Comparison of ENCODE assay signal across 9 cellular contexts in the genomic region with DNA sequence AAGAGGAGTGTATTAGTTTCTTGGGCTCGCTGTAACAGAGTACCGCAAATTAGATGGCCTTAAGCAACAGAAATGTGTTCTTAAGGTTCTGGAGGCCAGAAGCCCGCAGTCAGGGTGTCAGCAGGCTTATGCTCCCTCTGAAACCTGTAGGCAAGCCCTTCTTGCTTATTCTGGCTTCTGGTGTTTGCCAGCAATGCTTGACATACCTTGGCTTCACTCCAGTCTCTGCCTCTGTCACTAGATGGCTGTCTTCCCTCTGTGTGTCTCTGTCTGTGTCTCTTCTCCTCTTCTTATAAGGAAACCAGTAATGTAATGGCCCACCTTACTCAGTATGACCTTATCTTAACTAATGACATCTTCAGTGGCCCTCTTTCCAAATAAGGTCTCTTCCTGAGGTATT.
DNase-seq lines count a peak whose midpoint lies in the region; ATAC-seq and TF ChIP-seq lines count a peak whose summit lies in the region.
"Had no signal": no experiment of that assay in that cellular context is flagged by ENCODE, and none has a peak within 500 bp of the region (broad histone marks: within the 10 kb centered on the region; RNA-seq: fewer than 3 reads in every experiment).

No MANE protein-coding gene starts in this region.

- H3K4me3 ChIP-seq in body of pancreas = no peak overlapping the region

- WGBS in body of pancreas, 2 donors = 54 to 70% methylated on average over 3 of the region's 3 CpGs

- no peaks in the 10 kb centered on the region for H3K36me3 ChIP-seq in body of pancreas (replicated peaks in 1 of 2; ENCODE audit: insufficient read depth in 1 of 2, low read depth in 2 of 2)

- no peaks in the 10 kb centered on the region for H3K4me1 ChIP-seq in body of pancreas

- TF ChIP-seq CTCF in LNCAP (IDR thresholded peaks at IDR 0.05) = peak; percentile 34; the same call in 1 of the 2 replicates
- no peak for TF ChIP-seq CTCF in body of pancreas (IDR thresholded peaks at IDR 0.05)

- intact Hi-C loops in body of pancreas (cut with DNase I) = no loop called here

- H3K9me3 ChIP-seq in body of pancreas = no peaks in the 10 kb centered on the region

- H3K27ac ChIP-seq in body of pancreas = no peak overlapping the region

- no peaks in the 10 kb centered on the region for H3K27me3 ChIP-seq in body of pancreas

- DNase-seq in AG20443 (ENCODE audit: low spot score) (peak; percentile 60), body of pancreas (peak in 3 of 4 donors; percentile 19 to 34 (median 29)), left lobe of liver (ENCODE audit: low spot score) (peak; percentile 65), NCI-H2227 (lab: John Stamatoyannopoulos, UW; ENCODE audit: unreplicated experiment) (no peak), occipital lobe (lab: John Stamatoyannopoulos, UW) (no peak), 8988T (no peak)
- DNase-seq: activated naive CD8-positive, alpha-beta T cell treated with anti-CD3 and anti-CD28 coated beads, Interleukin-2, amount 50 U/mL, for 24 hours had no signal

- ATAC-seq in body of pancreas (no peak), left lobe of liver (peak; percentile 96), HG03457 (IDR thresholded peaks at IDR 0.05; ENCODE audit: unreplicated experiment) (no peak)
- ATAC-seq: activated naive CD8-positive, alpha-beta T cell treated with anti-CD3 and anti-CD28 coated beads, Interleukin-2, amount 50 U/mL, for 24 hours had no signal

- no peak for TF ChIP-seq POLR2A in body of pancreas (IDR thresholded peaks at IDR 0.05)

Comparison
In these comparisons a context has a peak if more than half of its experiments do, and no peak if none do; other contexts are left out.
1. DNase-seq: peak in AG20443 (single experiment), body of pancreas (3 of 4) and left lobe of liver (single experiment); none in NCI-H2227 (single experiment), occipital lobe (single experiment) and 8988T (single experiment).